1 cellular context compared by ENCODE assay signal in genomic region chr14:94172545-94172944, GRCh38.
TF ChIP-seq lines count a peak whose summit lies in the region.

No MANE protein-coding gene starts in this region.

TF ChIP-seq in HepG2, 621 proteins besides CTCF, POLR2A, EP300 and RAD21:
- no peak for TF ChIP-seq ZNF563 (CRISPR knock-in tag; IDR thresholded peaks at IDR 0.05)
- 0 out of 2 replicates have a peak, but pooled peaks have one; percentile 17 for TF ChIP-seq NFE2L2 (IDR thresholded peaks at IDR 0.05; ENCODE audit: low read length)
- TF ChIP-seq CBX2 (IDR thresholded peaks at IDR 0.05; ENCODE audit: low read depth, low read length): peak; percentile 76
- TF ChIP-seq CBX2 (CRISPR knock-in tag; IDR thresholded peaks at IDR 0.05; ENCODE audit: low read depth): no peak
- TF ChIP-seq RNF2 (conservative IDR thresholded peaks at IDR 0.05; ENCODE audit: low read depth): peak; percentile 51; the same call in 1 of the 2 replicates
- TF ChIP-seq MAFK (conservative IDR thresholded peaks at IDR 0.05 in 1 of 2, IDR thresholded peaks at IDR 0.05 in 1 of 2; ENCODE audit: low read length in 2 of 2): peak in 1 of 2 experiments; percentile 36; a peak in 1 of 4 replicates
TF ChIP-seq in HepG2: peak in this region for 4.
